In the genomic region with DNA sequence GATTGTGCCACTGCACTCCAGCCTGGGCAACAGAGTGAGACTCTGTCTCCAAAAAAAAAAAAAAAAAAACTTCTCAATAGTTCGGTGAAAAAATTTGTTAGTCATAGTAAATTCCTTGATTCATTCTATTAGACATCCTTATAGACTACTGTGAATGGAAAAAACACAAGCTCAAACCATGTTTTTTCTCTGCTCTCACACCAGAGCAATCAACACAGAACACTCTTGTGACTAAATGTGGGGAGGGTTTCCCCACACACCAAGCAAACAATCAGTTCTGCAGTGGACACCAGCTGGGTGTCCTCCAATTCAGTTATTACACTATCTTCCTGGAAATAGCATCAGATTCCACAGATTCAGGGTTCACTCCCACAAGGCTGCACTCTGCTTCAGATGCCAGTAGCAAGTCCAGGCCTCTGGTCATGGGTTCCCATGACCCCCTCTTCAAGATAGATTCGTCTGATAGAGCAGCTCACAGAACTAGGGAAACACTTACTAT, we compare ENCODE assay signal across 29 cellular contexts.
"Had no signal": no experiment of that assay in that cellular context is flagged by ENCODE, and none has a peak within 500 bp of the region (broad histone marks: within the 10 kb centered on the region; RNA-seq: fewer than 3 reads in every experiment).

No MANE protein-coding gene starts in this region.

- H3K4me3 ChIP-seq: right lobe of liver, skin epidermis, uterus had no signal

- H3K9me3 Mint-ChIP-seq: activated CD4-positive, alpha-beta memory T cell treated with anti-CD3 and anti-CD28 coated beads, Interleukin-2, amount 10 ng/mL, durations not matched to agents 7 days and 5 days; activated CD4-positive, alpha-beta T cell treated with anti-CD3 and anti-CD28 coated beads, Interleukin-2, amount 10 ng/mL, durations not matched to agents 7 days and 5 days; activated T-cell treated with anti-CD3 and anti-CD28 coated beads, Interleukin-2, amount 50 U/mL, for 4 hours; activated T-helper 17 cell treated with anti-CD3 and anti-CD28 coated beads, Interleukin-2, amount 50 U/mL, for 72 hours; brain; effector memory CD8-positive, alpha-beta T cell; memory B cell; naive thymus-derived CD4-positive, alpha-beta T cell; neural crest cell; stimulated activated effector memory CD8-positive, alpha-beta T cell treated with anti-CD3 and anti-CD28 coated beads, Interleukin-12 subunit alpha, Interleukin-12 subunit beta, amount 100 ng/mL, for 72 hours; stimulated activated naive CD8-positive, alpha-beta T cell treated with anti-CD3 and anti-CD28 coated beads, Interleukin-15, Interleukin-2, amounts not matched to agents 100 ng/mL and 50 ng/mL, for 24 hours; type B pancreatic cell had no signal

- H3K27me3 ChIP-seq: right lobe of liver, uterus had no signal

- H3K4me3 Mint-ChIP-seq: activated CD4-positive, alpha-beta memory T cell treated with anti-CD3 and anti-CD28 coated beads, Interleukin-2, amount 10 ng/mL, durations not matched to agents 7 days and 5 days; activated CD4-positive, alpha-beta T cell treated with anti-CD3 and anti-CD28 coated beads, Interleukin-2, amount 10 ng/mL, durations not matched to agents 7 days and 5 days; activated naive CD8-positive, alpha-beta T cell; activated T-cell treated with anti-CD3 and anti-CD28 coated beads, Interleukin-2, amount 50 U/mL, for 4 hours; activated T-helper 17 cell treated with anti-CD3 and anti-CD28 coated beads, Interleukin-2, amount 50 U/mL, for 72 hours; brain; effector memory CD8-positive, alpha-beta T cell; memory B cell; naive thymus-derived CD4-positive, alpha-beta T cell; neural crest cell; stimulated activated effector memory CD8-positive, alpha-beta T cell treated with anti-CD3 and anti-CD28 coated beads, Interleukin-12 subunit alpha, Interleukin-12 subunit beta, amount 100 ng/mL, for 72 hours; stimulated activated naive CD8-positive, alpha-beta T cell treated with anti-CD3 and anti-CD28 coated beads, Interleukin-15, Interleukin-2, amounts not matched to agents 100 ng/mL and 50 ng/mL, for 24 hours; T-helper 17 cell; type B pancreatic cell; WTC11 had no signal

- H3K9me3 ChIP-seq: right lobe of liver, uterus had no signal

- H3K36me3 ChIP-seq: uterus had no signal

- ATAC-seq: activated T-cell treated with anti-CD3 and anti-CD28 coated beads, Interleukin-2, amount 50 U/mL, for 4 hours; activated T-helper 17 cell treated with anti-CD3 and anti-CD28 coated beads, Interleukin-2, amount 50 U/mL, for 72 hours; effector memory CD8-positive, alpha-beta T cell; left colon; naive thymus-derived CD4-positive, alpha-beta T cell; stimulated activated effector memory CD8-positive, alpha-beta T cell treated with anti-CD3 and anti-CD28 coated beads, Interleukin-12 subunit alpha, Interleukin-12 subunit beta, amount 100 ng/mL, for 72 hours; T-helper 17 cell; WTC11 had no signal

- H3K27me3 Mint-ChIP-seq: activated CD4-positive, alpha-beta memory T cell treated with anti-CD3 and anti-CD28 coated beads, Interleukin-2, amount 10 ng/mL, durations not matched to agents 7 days and 5 days; activated CD4-positive, alpha-beta T cell treated with anti-CD3 and anti-CD28 coated beads, Interleukin-2, amount 10 ng/mL, durations not matched to agents 7 days and 5 days; activated naive CD8-positive, alpha-beta T cell; activated T-helper 17 cell treated with anti-CD3 and anti-CD28 coated beads, Interleukin-2, amount 50 U/mL, for 72 hours; brain; effector memory CD8-positive, alpha-beta T cell; memory B cell; naive thymus-derived CD4-positive, alpha-beta T cell; stimulated activated naive CD8-positive, alpha-beta T cell treated with anti-CD3 and anti-CD28 coated beads, Interleukin-15, Interleukin-2, amounts not matched to agents 100 ng/mL and 50 ng/mL, for 24 hours; T-helper 17 cell; type B pancreatic cell had no signal

- H3K27ac Mint-ChIP-seq: activated CD4-positive, alpha-beta memory T cell treated with anti-CD3 and anti-CD28 coated beads, Interleukin-2, amount 10 ng/mL, durations not matched to agents 7 days and 5 days; activated CD4-positive, alpha-beta T cell treated with anti-CD3 and anti-CD28 coated beads, Interleukin-2, amount 10 ng/mL, durations not matched to agents 7 days and 5 days; activated naive CD8-positive, alpha-beta T cell; activated T-helper 17 cell treated with anti-CD3 and anti-CD28 coated beads, Interleukin-2, amount 50 U/mL, for 72 hours; effector memory CD8-positive, alpha-beta T cell; memory B cell; naive thymus-derived CD4-positive, alpha-beta T cell; stimulated activated effector memory CD8-positive, alpha-beta T cell treated with anti-CD3 and anti-CD28 coated beads, Interleukin-12 subunit alpha, Interleukin-12 subunit beta, amount 100 ng/mL, for 72 hours; stimulated activated naive CD8-positive, alpha-beta T cell treated with anti-CD3 and anti-CD28 coated beads, Interleukin-15, Interleukin-2, amounts not matched to agents 100 ng/mL and 50 ng/mL, for 24 hours; T-helper 17 cell; type B pancreatic cell; WTC11 had no signal

- DNase-seq: activated CD4-positive, alpha-beta memory T cell treated with anti-CD3 and anti-CD28 coated beads, Interleukin-2, amount 10 ng/mL, durations not matched to agents 7 days and 5 days; activated CD4-positive, alpha-beta T cell treated with anti-CD3 and anti-CD28 coated beads for 1 hour; activated CD4-positive, alpha-beta T cell treated with anti-CD3 and anti-CD28 coated beads, Interleukin-2, amount 10 ng/mL, durations not matched to agents 7 days and 5 days; activated T-cell treated with anti-CD3 and anti-CD28 coated beads, Interleukin-2, amount 50 U/mL, for 4 hours; aorta; cortex of kidney; effector memory CD8-positive, alpha-beta T cell; erythroblast; foreskin melanocyte; islet precursor cell; left colon; midbrain; naive thymus-derived CD4-positive, alpha-beta T cell; posterior cingulate gyrus; right lobe of liver; stimulated activated CD4-positive, alpha-beta T cell treated with anti-CD3 and anti-CD28 coated beads, Interleukin-12 subunit alpha, Interleukin-12 subunit beta, amount 100 ng/mL, for 4 hours; stimulated activated CD4-positive, alpha-beta T cell treated with anti-CD3 and anti-CD28 coated beads, Interleukin-4, amount 100 ng/mL, for 24 hours; T-helper 17 cell; uterus had no signal

- H3K27ac ChIP-seq: right lobe of liver, skin epidermis, uterus had no signal

- H3K4me1 ChIP-seq: right lobe of liver, uterus had no signal

- H3K4me1 Mint-ChIP-seq: activated CD4-positive, alpha-beta memory T cell treated with anti-CD3 and anti-CD28 coated beads, Interleukin-2, amount 10 ng/mL, durations not matched to agents 7 days and 5 days; activated CD4-positive, alpha-beta T cell treated with anti-CD3 and anti-CD28 coated beads, Interleukin-2, amount 10 ng/mL, durations not matched to agents 7 days and 5 days; activated T-helper 17 cell treated with anti-CD3 and anti-CD28 coated beads, Interleukin-2, amount 50 U/mL, for 72 hours; brain; memory B cell; neural crest cell; stimulated activated effector memory CD8-positive, alpha-beta T cell treated with anti-CD3 and anti-CD28 coated beads, Interleukin-12 subunit alpha, Interleukin-12 subunit beta, amount 100 ng/mL, for 72 hours; T-helper 17 cell; WTC11 had no signal
